In the genomic region with DNA sequence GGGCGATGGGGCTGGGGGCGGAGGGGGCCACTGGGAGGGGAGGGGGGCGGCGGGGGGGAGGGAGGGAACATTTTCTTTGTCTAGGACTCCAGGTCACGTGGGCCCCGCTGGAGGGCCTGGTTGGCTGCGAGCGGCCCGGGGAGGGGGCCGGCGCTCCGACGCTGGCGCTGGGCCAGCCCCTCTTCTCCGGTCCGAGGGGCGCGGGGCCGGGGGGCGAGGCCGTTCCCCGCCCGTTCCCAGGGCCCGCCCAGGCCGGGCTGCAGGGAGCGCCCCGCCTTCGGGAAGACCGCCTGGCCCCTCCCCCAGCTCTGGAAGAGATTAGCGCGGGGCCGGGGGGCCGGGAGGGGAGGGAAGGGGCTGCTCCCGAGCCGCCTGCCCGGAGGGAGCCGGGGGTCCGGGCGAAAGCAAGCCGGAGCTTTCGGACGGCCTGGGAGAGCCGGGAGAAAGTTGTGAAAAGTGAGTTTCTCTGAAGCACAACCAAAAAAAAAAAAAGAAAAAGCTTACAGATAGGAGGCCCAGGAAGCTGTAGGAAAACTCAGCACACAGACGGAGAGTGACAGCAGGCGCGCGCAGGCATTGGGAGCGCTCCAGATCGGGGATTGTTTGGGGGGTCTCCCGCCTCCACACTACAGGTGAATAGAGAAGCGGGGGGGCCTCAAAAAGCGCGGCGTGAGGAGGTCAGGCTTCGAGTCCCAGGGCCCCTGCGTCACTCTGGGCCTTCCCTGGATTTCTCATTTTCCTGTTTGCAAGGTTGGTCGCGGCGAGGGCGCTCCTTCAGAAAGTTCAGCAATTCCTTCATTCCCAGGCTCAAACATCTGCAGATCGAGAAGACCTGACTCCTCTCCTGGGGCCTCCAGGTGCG, we compare ENCODE assay signal across 1 cellular context.
TF ChIP-seq lines count a peak whose summit lies in the region.

No MANE protein-coding gene starts in this region.

TF ChIP-seq in HepG2, 621 proteins besides CTCF, POLR2A, EP300 and RAD21 (continued from another document and continues in another):
- TF ChIP-seq, protein P1, sequence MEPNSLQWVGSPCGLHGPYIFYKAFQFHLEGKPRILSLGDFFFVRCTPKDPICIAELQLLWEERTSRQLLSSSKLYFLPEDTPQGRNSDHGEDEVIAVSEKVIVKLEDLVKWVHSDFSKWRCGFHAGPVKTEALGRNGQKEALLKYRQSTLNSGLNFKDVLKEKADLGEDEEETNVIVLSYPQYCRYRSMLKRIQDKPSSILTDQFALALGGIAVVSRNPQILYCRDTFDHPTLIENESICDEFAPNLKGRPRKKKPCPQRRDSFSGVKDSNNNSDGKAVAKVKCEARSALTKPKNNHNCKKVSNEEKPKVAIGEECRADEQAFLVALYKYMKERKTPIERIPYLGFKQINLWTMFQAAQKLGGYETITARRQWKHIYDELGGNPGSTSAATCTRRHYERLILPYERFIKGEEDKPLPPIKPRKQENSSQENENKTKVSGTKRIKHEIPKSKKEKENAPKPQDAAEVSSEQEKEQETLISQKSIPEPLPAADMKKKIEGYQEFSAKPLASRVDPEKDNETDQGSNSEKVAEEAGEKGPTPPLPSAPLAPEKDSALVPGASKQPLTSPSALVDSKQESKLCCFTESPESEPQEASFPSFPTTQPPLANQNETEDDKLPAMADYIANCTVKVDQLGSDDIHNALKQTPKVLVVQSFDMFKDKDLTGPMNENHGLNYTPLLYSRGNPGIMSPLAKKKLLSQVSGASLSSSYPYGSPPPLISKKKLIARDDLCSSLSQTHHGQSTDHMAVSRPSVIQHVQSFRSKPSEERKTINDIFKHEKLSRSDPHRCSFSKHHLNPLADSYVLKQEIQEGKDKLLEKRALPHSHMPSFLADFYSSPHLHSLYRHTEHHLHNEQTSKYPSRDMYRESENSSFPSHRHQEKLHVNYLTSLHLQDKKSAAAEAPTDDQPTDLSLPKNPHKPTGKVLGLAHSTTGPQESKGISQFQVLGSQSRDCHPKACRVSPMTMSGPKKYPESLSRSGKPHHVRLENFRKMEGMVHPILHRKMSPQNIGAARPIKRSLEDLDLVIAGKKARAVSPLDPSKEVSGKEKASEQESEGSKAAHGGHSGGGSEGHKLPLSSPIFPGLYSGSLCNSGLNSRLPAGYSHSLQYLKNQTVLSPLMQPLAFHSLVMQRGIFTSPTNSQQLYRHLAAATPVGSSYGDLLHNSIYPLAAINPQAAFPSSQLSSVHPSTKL (CRISPR knock-in tag; IDR thresholded peaks at IDR 0.05), result no peak
- TF ChIP-seq PLSCR1 (CRISPR knock-in tag; IDR thresholded peaks at IDR 0.05; ENCODE audit: borderline replicate concordance) (no peak), DRAP1 (CRISPR knock-in tag; IDR thresholded peaks at IDR 0.05) (no peak; the same call in 1 of the 2 replicates), ZBTB3 (CRISPR knock-in tag; IDR thresholded peaks at IDR 0.05; ENCODE audit: borderline replicate concordance, low read depth) (no peak), NFE2 (CRISPR knock-in tag; IDR thresholded peaks at IDR 0.05) (no peak), ARID4A (CRISPR knock-in tag; IDR thresholded peaks at IDR 0.05; ENCODE audit: borderline replicate concordance) (no peak), CHCHD3 (CRISPR knock-in tag; IDR thresholded peaks at IDR 0.05) (no peak), HMG20A (CRISPR knock-in tag; IDR thresholded peaks at IDR 0.05; ENCODE audit: borderline replicate concordance) (no peak), BHLHE40 (IDR thresholded peaks at IDR 0.05; ENCODE audit: low read length) (no peak), ZNF383 (CRISPR knock-in tag; IDR thresholded peaks at IDR 0.05; ENCODE audit: borderline replicate concordance) (no peak), ZFP37 (CRISPR knock-in tag; IDR thresholded peaks at IDR 0.05; ENCODE audit: borderline replicate concordance) (no peak), HIVEP1 (CRISPR knock-in tag; IDR thresholded peaks at IDR 0.05) (no peak), MAF1 (CRISPR knock-in tag; IDR thresholded peaks at IDR 0.05; ENCODE audit: borderline replicate concordance) (no peak), ZNF496 (CRISPR knock-in tag; IDR thresholded peaks at IDR 0.05; ENCODE audit: insufficient replicate concordance) (no peak), KDM2A (CRISPR knock-in tag; IDR thresholded peaks at IDR 0.05; ENCODE audit: borderline replicate concordance, low read depth) (0 out of 2 replicates have a peak, but pooled peaks have one; percentile 5), MTA3 (CRISPR knock-in tag; IDR thresholded peaks at IDR 0.05) (no peak), ZNF292 (CRISPR knock-in tag; IDR thresholded peaks at IDR 0.05; ENCODE audit: borderline replicate concordance, low read depth) (peak; percentile 42; the same call in 1 of the 2 replicates), ZNF281 (CRISPR knock-in tag; IDR thresholded peaks at IDR 0.05; ENCODE audit: borderline replicate concordance) (peak; percentile 87), ZSCAN25 (CRISPR knock-in tag; IDR thresholded peaks at IDR 0.05) (peak; percentile 62; the same call in 1 of the 2 replicates), ZNF446 (CRISPR knock-in tag; IDR thresholded peaks at IDR 0.05) (no peak), ZSCAN20 (CRISPR knock-in tag; IDR thresholded peaks at IDR 0.05; ENCODE audit: borderline replicate concordance) (peak; percentile 88; the same call in 1 of the 2 replicates), CENPX (CRISPR knock-in tag; IDR thresholded peaks at IDR 0.05) (no peak), ZFP36L2 (CRISPR knock-in tag; IDR thresholded peaks at IDR 0.05) (no peak), DPF2 (CRISPR knock-in tag; IDR thresholded peaks at IDR 0.05; ENCODE audit: borderline replicate concordance, low read depth) (no peak), RNF219 (CRISPR knock-in tag; IDR thresholded peaks at IDR 0.05) (no peak), ZNF597 (CRISPR knock-in tag; IDR thresholded peaks at IDR 0.05) (no peak)
- TF ChIP-seq, protein P2, sequence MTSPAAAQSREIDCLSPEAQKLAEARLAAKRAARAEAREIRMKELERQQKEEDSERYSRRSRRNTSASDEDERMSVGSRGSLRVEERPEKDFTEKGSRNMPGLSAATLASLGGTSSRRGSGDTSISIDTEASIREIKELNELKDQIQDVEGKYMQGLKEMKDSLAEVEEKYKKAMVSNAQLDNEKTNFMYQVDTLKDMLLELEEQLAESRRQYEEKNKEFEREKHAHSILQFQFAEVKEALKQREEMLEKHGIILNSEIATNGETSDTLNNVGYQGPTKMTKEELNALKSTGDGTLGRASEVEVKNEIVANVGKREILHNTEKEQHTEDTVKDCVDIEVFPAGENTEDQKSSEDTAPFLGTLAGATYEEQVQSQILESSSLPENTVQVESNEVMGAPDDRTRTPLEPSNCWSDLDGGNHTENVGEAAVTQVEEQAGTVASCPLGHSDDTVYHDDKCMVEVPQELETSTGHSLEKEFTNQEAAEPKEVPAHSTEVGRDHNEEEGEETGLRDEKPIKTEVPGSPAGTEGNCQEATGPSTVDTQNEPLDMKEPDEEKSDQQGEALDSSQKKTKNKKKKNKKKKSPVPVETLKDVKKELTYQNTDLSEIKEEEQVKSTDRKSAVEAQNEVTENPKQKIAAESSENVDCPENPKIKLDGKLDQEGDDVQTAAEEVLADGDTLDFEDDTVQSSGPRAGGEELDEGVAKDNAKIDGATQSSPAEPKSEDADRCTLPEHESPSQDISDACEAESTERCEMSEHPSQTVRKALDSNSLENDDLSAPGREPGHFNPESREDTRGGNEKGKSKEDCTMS (CRISPR knock-in tag; conservative IDR thresholded peaks at IDR 0.05), result no peak
- TF ChIP-seq, protein P3, sequence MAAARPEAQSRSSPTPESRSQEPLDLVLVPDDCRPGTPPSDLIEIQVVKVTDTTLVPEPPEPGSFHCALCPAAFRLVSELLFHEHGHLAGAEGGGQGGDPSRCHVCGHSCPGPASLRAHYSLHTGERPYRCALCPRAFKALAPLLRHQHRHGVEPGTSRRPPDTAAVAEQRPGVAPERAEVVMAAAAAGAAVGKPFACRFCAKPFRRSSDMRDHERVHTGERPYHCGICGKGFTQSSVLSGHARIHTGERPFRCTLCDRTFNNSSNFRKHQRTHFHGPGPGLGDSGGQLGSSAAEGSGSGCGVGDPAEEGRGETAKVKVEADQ (CRISPR knock-in tag; IDR thresholded peaks at IDR 0.05; ENCODE audit: borderline replicate concordance), result no peak
- TF ChIP-seq, protein P4, sequence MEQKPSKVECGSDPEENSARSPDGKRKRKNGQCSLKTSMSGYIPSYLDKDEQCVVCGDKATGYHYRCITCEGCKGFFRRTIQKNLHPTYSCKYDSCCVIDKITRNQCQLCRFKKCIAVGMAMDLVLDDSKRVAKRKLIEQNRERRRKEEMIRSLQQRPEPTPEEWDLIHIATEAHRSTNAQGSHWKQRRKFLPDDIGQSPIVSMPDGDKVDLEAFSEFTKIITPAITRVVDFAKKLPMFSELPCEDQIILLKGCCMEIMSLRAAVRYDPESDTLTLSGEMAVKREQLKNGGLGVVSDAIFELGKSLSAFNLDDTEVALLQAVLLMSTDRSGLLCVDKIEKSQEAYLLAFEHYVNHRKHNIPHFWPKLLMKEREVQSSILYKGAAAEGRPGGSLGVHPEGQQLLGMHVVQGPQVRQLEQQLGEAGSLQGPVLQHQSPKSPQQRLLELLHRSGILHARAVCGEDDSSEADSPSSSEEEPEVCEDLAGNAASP (CRISPR knock-in tag; IDR thresholded peaks at IDR 0.05; ENCODE audit: borderline replicate concordance), result no peak
